In the genomic region with DNA sequence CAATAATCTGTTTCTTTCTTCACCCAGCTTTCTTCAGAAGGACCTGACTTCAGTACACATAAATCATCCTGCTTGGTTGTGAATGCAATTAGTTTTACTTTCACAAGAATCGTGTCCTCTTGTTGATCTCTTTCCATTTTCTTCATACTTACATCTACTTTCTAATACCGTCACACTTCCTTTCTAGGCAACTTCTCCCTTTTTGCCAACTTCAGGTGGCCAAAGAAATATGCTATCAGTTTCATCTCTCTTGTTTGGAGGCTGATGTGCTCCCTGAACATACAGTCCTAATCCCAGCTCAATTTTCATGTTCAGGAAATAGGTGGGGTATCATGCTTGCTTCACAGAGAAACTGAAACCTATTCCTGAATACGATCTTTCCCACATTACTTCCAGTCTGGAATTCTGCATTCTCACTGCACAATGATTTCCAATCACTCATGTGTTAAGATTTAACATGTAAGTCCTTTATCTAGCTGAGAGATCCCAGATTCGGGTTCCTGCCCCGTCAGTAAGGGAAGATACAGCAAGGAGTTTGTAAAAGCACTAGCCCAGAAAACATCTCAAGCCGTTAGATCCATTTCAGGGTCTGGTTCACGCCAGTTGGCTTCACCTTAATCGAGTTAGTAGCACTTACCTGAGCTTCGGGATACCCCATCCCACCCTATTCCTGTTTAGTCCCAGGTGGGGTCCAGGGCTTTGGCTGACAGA, we compare ENCODE assay signal across 8 cellular contexts. TPM values are rescaled to one million over a fixed set of nuclear protein-coding genes. Genes with fewer than 3 reads are reported as not detected.
A peak's percentile ranks its signal among the peaks of the same experiment; 100 is the strongest.
DNase-seq lines count a peak whose midpoint lies in the region; ATAC-seq, FAIRE-seq and TF ChIP-seq lines count a peak whose summit lies in the region.

No MANE protein-coding gene starts in this region.

- no peaks in the 10 kb centered on the region for H3K9me3 ChIP-seq in MM.1S (replicated peaks; ENCODE audit: insufficient read depth, low read length)
- H3K9me3 ChIP-seq in K562 (replicated peaks; ENCODE audit: control insufficient read depth, insufficient read depth, low read depth, low read length), result no peaks in the 10 kb centered on the region

- H3K9me2 ChIP-seq in MM.1S (replicated peaks; ENCODE audit: insufficient read depth, low read length), result no peaks in the 10 kb centered on the region

- in situ Hi-C loops in K562 (cut with MboI), result loop anchor here (5.0 kb wide), 1 partner anchor 93 kb away; no protein-coding TSS in a partner anchor

- peak overlapping the region; percentile 19; the same call in 1 of the 2 replicates for H2AFZ ChIP-seq in MM.1S (ENCODE audit: low read length)
- 0 out of 2 replicates have a peak overlapping the region, but pooled peaks have one; percentile 32 for H2AFZ ChIP-seq in K562 (ENCODE audit: low read depth, low read length)

- no peak for TF ChIP-seq POLR2A in K562 (conservative IDR thresholded peaks at IDR 0.05)
- no peak for TF ChIP-seq POLR2A in lower leg skin (IDR thresholded peaks at IDR 0.05)

- H3K4me3 ChIP-seq in MM.1S (ENCODE audit: low read length), result peak overlapping the region; percentile 98
- H3K4me3 ChIP-seq in K562, result peak overlapping the region; percentile 80
- peak overlapping the region; percentile 46 for H3K4me3 ChIP-seq in lower leg skin (ENCODE audit: low read depth, poor library complexity, severe bottlenecking)
- peak overlapping the region; percentile 91 for H3K4me3 ChIP-seq in urinary bladder (ENCODE audit: low read depth, low read length)

- H3K9me1 ChIP-seq in K562 (ENCODE audit: control insufficient read depth, insufficient read depth, low read length), result no peaks in the 10 kb centered on the region

- H3K79me2 ChIP-seq in MM.1S (ENCODE audit: low read length) (peaks cover 49% of the 10 kb centered on the region), K562 (ENCODE audit: control insufficient read depth, insufficient read depth, low read length) (peaks cover 44% of the 10 kb centered on the region)

- peak; percentile 31 for DNase-seq in EL
- peak; percentile 60 for DNase-seq in MM.1S
- DNase-seq in K562 (ENCODE audit: extremely low read depth in 1 of 4, low spot score in 3 of 4), result peak in 1 of 4 experiments; percentile 7
- DNase-seq in lower leg skin (ENCODE audit: low spot score in 2 of 2), result no peak
- no peak for DNase-seq in AG08396 (ENCODE audit: low spot score)

- intact Hi-C loops in K562 (cut with micrococcal nuclease) (no loop called here), lower leg skin (cut with DNase I; ENCODE audit: low total_unique reads) (loop anchor here (10.0 kb wide), 1 partner anchor 184 kb away; a partner anchor contains a TSS)

- H4K20me1 ChIP-seq in MM.1S (ENCODE audit: insufficient read depth, low read length), result peaks cover 9% of the 10 kb centered on the region; the same call in 1 of the 2 replicates
- H4K20me1 ChIP-seq in K562 (replicated peaks; ENCODE audit: control insufficient read depth, insufficient read depth, low read length), result no peaks in the 10 kb centered on the region

- peak overlapping the region; percentile 75 for H3K27ac ChIP-seq in MM.1S (ENCODE audit: low read length)
- H3K27ac ChIP-seq in K562 (ENCODE audit: extremely low read depth, low read depth, low read length), result peak overlapping the region; percentile 99
- peak overlapping the region; percentile 12 for H3K27ac ChIP-seq in urinary bladder (ENCODE audit: low read depth)

- H3K4me2 ChIP-seq in MM.1S (ENCODE audit: low read depth, low read length) (peak overlapping the region; percentile 67), K562 (ENCODE audit: insufficient read depth, low read length) (peak overlapping the region; percentile 88)

- TF ChIP-seq RAD21 in K562 (CRISPR knock-in tag; conservative IDR thresholded peaks at IDR 0.05 in 1 of 2, IDR thresholded peaks at IDR 0.05 in 1 of 2), result no peak

- POLR2A ChIA-PET in K562 (lab: Yijun Ruan, JAX), result interaction anchor here (0.6 to 3.9 kb wide), 6 partner anchors 9 to 558 kb away, joined by 3 to 17 read pairs (median 5); a partner anchor contains a TSS

- H3K27me3 ChIP-seq in MM.1S (replicated peaks; ENCODE audit: insufficient read depth, low read length), result no peaks in the 10 kb centered on the region
- no peaks in the 10 kb centered on the region for H3K27me3 ChIP-seq in K562 (ENCODE audit: control insufficient read depth in 2 of 2, insufficient read depth in 2 of 2, low read length in 2 of 2)

- TF ChIP-seq CTCF in MM.1S (IDR thresholded peaks at IDR 0.05; ENCODE audit: low read length) (no peak), K562 (IDR thresholded peaks at IDR 0.05 in 2 of 3, conservative IDR thresholded peaks at IDR 0.05 in 1 of 3; ENCODE audit: insufficient read depth in 2 of 3, low read depth in 1 of 3, low read length in 3 of 3) (no peak), lower leg skin (IDR thresholded peaks at IDR 0.05) (no peak)

- CTCF ChIA-PET in K562 (lab: Yijun Ruan, JAX; ENCODE audit: low intra/inter-chr PET ratio), result no interaction called here

- no peak for TF ChIP-seq EP300 in K562 (IDR thresholded peaks at IDR 0.05; ENCODE audit: low read length)

- ATAC-seq in K562 (no peak), GM18861 (IDR thresholded peaks at IDR 0.05; ENCODE audit: unreplicated experiment) (no peak), GM19035 (IDR thresholded peaks at IDR 0.05; ENCODE audit: unreplicated experiment) (no peak)

- FAIRE-seq in K562 (lab: Jason Lieb, UNC), result peak; percentile 83

- peak overlapping the region; percentile 90 for H3K9ac ChIP-seq in MM.1S (ENCODE audit: low read length)
- peak overlapping the region; percentile 83 to 98 for H3K9ac ChIP-seq in K562 (ENCODE audit: insufficient read depth in 1 of 2, low read depth in 2 of 2, low read length in 2 of 2)

- peaks cover 30% of the 10 kb centered on the region for H3F3A ChIP-seq in MM.1S (ENCODE audit: insufficient read depth, low read length)

- BruUV-seq in K562 (replicated peaks; lab: Mats Ljungman, UMichigan), result no TSS peak

- H3K4me1 ChIP-seq in MM.1S (ENCODE audit: low read length) (peaks cover 14% of the 10 kb centered on the region), K562 (replicated peaks in 1 of 2; ENCODE audit: control insufficient read depth in 2 of 2, insufficient read depth in 2 of 2, low read length in 2 of 2) (peaks cover 12 to 24% of the 10 kb centered on the region in 2 experiments; a peak in 4 of 5 replicates), urinary bladder (ENCODE audit: insufficient read depth) (no peaks in the 10 kb centered on the region)

- H3K36me3 ChIP-seq in MM.1S (replicated peaks; ENCODE audit: insufficient read depth, low read length) (no peaks in the 10 kb centered on the region), K562 (ENCODE audit: control insufficient read depth, insufficient read depth, low read length) (peaks cover 27% of the 10 kb centered on the region; the same call in 2 of the 3 replicates), urinary bladder (ENCODE audit: insufficient read depth) (no peaks in the 10 kb centered on the region)

- whole genome bisulfite sequencing in K562 (ENCODE audit: insufficient coverage, low coverage, missing lambda C conversion rate), result 2% methylated on average over 9 of the region's 9 CpGs
- 1% methylated on average over 9 of the region's 9 CpGs for WGBS in lower leg skin, 2 donors
- WGBS in urinary bladder, result 4% methylated on average over 9 of the region's 9 CpGs

TF ChIP-seq in K562, 482 proteins besides CTCF, POLR2A, EP300 and RAD21 (continues in another document):
- TF ChIP-seq TAF9B (IDR thresholded peaks at IDR 0.05; ENCODE audit: partially characterized antibody) (no peak), ZNF431 (CRISPR knock-in tag; IDR thresholded peaks at IDR 0.05) (0 out of 2 replicates have a peak, but pooled peaks have one; percentile 25)

RNA-seq across cellular contexts. Expression of a gene that starts 1.0 kb away (rescaled TPM):
- 53.7 and 100 TPM in 2 replicates for total RNA-seq in K562 (2011; cell fraction: chromatin; rRNA removed; ENCODE audit: low replicate concordance)
- total RNA-seq in K562 (2011; cell fraction: nucleolus; rRNA removed), result 70.0 and 70.9 TPM in 2 replicates
- total RNA-seq in K562 (2011; cell fraction: nucleoplasm; rRNA removed), result 66.4 and 69.9 TPM in 2 replicates
- total RNA-seq in K562 (2014; rRNA removed) (6.2 and 12.7 TPM in 2 replicates), K562 (2014; rRNA removed; fragmentation: Illumina TruSeq; extraction: Trizol) (13.6 and 15.1 TPM in 2 replicates), K562 (2015; rRNA removed; fragmentation: Illumina TruSeq; extraction: Trizol) (15.3 and 18.8 TPM in 2 replicates), K562 (2021) (18.5 and 20.3 TPM in 2 replicates), lower leg skin (10 to 100 TPM; 21.0 to 43.0 (median 26.4) TPM), urinary bladder (28.5 TPM)
- polyA plus RNA-seq in K562 (2011; rRNA removed) (31.5 and 41.3 TPM in 2 replicates), K562 (2014; fragmentation: Illumina TruSeq; extraction: Trizol) (25.9 and 32.3 TPM in 2 replicates), K562 (2014; fragmentation: Nextera tagmentation; extraction: Ambion mirVana) (10 to 100 TPM in 1 of 2 experiments, 1 to 10 TPM in 1; 8.7 to 10.3 TPM), K562 (2014; rRNA removed) (24.4 and 24.7 TPM in 2 replicates), urinary bladder (83.4 TPM)
- 18.9 and 28.8 TPM in 2 replicates for polyA plus RNA-seq in K562 (2011; cell fraction: cytosol; rRNA removed)
- 190 and 236 TPM in 2 replicates for polyA plus RNA-seq in K562 (2011; cell fraction: nucleus; rRNA removed)
- 14.8 and 18.0 TPM in 2 replicates for polyA plus RNA-seq in K562 (2012)
- polyA minus RNA-seq in K562 (2011; rRNA and poly(A)+ RNA removed), result 13.0 and 14.4 TPM in 2 replicates
- polyA minus RNA-seq in K562 (2011; cell fraction: cytosol; rRNA and poly(A)+ RNA removed), result 6.4 and 7.4 TPM in 2 replicates
- 20.7 and 27.9 TPM in 2 replicates for polyA minus RNA-seq in K562 (2011; cell fraction: nucleus; rRNA and poly(A)+ RNA removed)

RNA-seq across cellular contexts. Expression of a gene that starts 40.1 kb away (rescaled TPM):
- 20.4 and 21.9 TPM in 2 replicates for total RNA-seq in K562 (2011; cell fraction: chromatin; rRNA removed; ENCODE audit: low replicate concordance)
- 17.8 and 19.3 TPM in 2 replicates for total RNA-seq in K562 (2011; cell fraction: nucleolus; rRNA removed)
- total RNA-seq in K562 (2011; cell fraction: nucleoplasm; rRNA removed), result 27.2 and 30.6 TPM in 2 replicates
- total RNA-seq in K562 (2014; rRNA removed) (8.5 TPM in 2 replicates), K562 (2014; rRNA removed; fragmentation: Illumina TruSeq; extraction: Trizol) (10.2 and 11.9 TPM in 2 replicates), K562 (2015; rRNA removed; fragmentation: Illumina TruSeq; extraction: Trizol) (13.1 and 13.9 TPM in 2 replicates), K562 (2021) (10.6 TPM in 2 replicates), lower leg skin (1 to 10 TPM; 5.6 to 8.8 (median 8.1) TPM), urinary bladder (26.2 TPM)
- polyA plus RNA-seq in K562 (2011; rRNA removed) (12.4 and 13.2 TPM in 2 replicates), K562 (2014; fragmentation: Illumina TruSeq; extraction: Trizol) (7.7 and 7.9 TPM in 2 replicates), K562 (2014; fragmentation: Nextera tagmentation; extraction: Ambion mirVana) (1 to 10 TPM; 1.4 to 2.0 TPM), K562 (2014; rRNA removed) (4.5 TPM in 2 replicates), urinary bladder (7.4 TPM)
- 7.9 and 12.6 TPM in 2 replicates for polyA plus RNA-seq in K562 (2011; cell fraction: cytosol; rRNA removed)
- polyA plus RNA-seq in K562 (2011; cell fraction: nucleus; rRNA removed), result 3.6 and 6.2 TPM in 2 replicates
- polyA plus RNA-seq in K562 (2012), result 5.2 and 5.4 TPM in 2 replicates
- polyA minus RNA-seq in K562 (2011; rRNA and poly(A)+ RNA removed), result 30.8 and 32.3 TPM in 2 replicates
- 13.0 TPM in 2 replicates for polyA minus RNA-seq in K562 (2011; cell fraction: cytosol; rRNA and poly(A)+ RNA removed)
- 5.8 and 11.1 TPM in 2 replicates for polyA minus RNA-seq in K562 (2011; cell fraction: nucleus; rRNA and poly(A)+ RNA removed)

Comparison
In these comparisons a context has a peak if more than half of its experiments do, and no peak if none do; other contexts are left out.
1. DNase-seq: peak in EL (single experiment) and MM.1S (single experiment); none in lower leg skin (0 of 2) and AG08396 (single experiment).
2. H3K27ac ChIP-seq: peak in every context shown above with its lines; median percentile 99 in K562; 75 in MM.1S; 12 in urinary bladder.
3. H3K4me3 ChIP-seq: peak in every context shown above with its lines; median percentile 98 in MM.1S; 91 in urinary bladder; 80 in K562; 46 in lower leg skin.